In the genomic region with DNA sequence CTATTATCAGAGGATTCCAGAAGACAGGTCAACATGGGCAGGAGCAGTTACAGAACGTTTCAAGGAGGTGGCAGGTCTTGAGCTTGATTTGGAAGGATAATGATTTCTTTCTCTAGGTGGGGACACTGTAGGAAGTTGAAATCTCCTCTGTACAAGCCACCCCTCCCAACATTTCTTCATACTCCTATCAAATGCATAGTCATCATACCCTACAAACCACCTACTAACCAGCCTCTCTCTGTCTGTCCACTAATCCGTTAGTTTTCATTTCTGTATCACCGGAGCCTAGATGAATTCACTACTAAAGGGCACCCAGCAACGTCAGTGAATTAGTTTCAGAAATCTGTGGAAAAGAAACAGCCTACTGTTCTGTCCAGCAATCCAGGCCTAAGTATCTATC, we compare ENCODE assay signal across 1 cellular context.
TF ChIP-seq lines count a peak whose summit lies in the region.

No MANE protein-coding gene starts in this region.

TF ChIP-seq in WTC11, 78 proteins besides CTCF, POLR2A, EP300 and RAD21 (continued from another document):
- TF ChIP-seq, protein P1, sequence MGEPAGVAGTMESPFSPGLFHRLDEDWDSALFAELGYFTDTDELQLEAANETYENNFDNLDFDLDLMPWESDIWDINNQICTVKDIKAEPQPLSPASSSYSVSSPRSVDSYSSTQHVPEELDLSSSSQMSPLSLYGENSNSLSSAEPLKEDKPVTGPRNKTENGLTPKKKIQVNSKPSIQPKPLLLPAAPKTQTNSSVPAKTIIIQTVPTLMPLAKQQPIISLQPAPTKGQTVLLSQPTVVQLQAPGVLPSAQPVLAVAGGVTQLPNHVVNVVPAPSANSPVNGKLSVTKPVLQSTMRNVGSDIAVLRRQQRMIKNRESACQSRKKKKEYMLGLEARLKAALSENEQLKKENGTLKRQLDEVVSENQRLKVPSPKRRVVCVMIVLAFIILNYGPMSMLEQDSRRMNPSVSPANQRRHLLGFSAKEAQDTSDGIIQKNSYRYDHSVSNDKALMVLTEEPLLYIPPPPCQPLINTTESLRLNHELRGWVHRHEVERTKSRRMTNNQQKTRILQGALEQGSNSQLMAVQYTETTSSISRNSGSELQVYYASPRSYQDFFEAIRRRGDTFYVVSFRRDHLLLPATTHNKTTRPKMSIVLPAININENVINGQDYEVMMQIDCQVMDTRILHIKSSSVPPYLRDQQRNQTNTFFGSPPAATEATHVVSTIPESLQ (CRISPR knock-in tag; IDR thresholded peaks at IDR 0.05) = no peak
- TF ChIP-seq ZNF138 (CRISPR knock-in tag; conservative IDR thresholded peaks at IDR 0.05) (no peak), GABPB1 (CRISPR knock-in tag; IDR thresholded peaks at IDR 0.05) (no peak)
- TF ChIP-seq, protein P2, sequence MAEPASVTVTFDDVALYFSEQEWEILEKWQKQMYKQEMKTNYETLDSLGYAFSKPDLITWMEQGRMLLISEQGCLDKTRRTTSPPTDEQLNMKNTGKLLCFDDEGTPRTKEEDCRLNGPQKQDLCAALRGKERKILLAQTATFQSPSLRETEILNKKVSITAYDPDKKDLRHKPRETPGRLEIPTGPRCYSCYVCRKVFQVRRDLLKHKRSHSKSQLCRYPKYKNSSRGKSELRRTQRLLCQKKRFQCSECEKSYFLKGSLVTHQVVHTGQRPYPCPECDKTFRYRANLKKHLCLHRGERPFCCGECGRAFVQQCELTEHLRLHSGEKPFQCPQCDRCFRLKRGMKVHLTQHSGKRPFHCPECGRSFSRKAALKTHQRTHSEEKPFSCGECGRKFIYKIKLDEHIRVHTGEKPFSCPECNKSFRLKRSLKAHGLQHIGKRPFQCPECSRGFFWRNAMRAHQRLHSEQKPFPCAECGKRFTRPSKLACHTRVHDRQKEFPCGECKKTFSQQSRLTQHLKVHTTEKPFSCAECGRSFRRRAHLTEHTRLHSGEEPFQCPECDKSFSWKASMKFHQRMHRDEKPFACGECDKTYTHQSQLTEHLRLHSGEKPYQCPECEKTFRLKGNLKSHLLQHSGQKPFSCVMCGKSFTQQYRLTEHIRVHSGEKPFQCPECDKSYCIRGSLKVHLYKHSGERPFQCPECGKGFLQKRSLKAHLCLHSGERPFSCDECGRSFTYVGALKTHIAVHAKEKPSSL (CRISPR knock-in tag; conservative IDR thresholded peaks at IDR 0.05) = no peak
- TF ChIP-seq, protein P3, sequence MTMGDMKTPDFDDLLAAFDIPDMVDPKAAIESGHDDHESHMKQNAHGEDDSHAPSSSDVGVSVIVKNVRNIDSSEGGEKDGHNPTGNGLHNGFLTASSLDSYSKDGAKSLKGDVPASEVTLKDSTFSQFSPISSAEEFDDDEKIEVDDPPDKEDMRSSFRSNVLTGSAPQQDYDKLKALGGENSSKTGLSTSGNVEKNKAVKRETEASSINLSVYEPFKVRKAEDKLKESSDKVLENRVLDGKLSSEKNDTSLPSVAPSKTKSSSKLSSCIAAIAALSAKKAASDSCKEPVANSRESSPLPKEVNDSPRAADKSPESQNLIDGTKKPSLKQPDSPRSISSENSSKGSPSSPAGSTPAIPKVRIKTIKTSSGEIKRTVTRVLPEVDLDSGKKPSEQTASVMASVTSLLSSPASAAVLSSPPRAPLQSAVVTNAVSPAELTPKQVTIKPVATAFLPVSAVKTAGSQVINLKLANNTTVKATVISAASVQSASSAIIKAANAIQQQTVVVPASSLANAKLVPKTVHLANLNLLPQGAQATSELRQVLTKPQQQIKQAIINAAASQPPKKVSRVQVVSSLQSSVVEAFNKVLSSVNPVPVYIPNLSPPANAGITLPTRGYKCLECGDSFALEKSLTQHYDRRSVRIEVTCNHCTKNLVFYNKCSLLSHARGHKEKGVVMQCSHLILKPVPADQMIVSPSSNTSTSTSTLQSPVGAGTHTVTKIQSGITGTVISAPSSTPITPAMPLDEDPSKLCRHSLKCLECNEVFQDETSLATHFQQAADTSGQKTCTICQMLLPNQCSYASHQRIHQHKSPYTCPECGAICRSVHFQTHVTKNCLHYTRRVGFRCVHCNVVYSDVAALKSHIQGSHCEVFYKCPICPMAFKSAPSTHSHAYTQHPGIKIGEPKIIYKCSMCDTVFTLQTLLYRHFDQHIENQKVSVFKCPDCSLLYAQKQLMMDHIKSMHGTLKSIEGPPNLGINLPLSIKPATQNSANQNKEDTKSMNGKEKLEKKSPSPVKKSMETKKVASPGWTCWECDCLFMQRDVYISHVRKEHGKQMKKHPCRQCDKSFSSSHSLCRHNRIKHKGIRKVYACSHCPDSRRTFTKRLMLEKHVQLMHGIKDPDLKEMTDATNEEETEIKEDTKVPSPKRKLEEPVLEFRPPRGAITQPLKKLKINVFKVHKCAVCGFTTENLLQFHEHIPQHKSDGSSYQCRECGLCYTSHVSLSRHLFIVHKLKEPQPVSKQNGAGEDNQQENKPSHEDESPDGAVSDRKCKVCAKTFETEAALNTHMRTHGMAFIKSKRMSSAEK (CRISPR knock-in tag; IDR thresholded peaks at IDR 0.05; ENCODE audit: borderline replicate concordance) = no peak
- TF ChIP-seq, protein P4, sequence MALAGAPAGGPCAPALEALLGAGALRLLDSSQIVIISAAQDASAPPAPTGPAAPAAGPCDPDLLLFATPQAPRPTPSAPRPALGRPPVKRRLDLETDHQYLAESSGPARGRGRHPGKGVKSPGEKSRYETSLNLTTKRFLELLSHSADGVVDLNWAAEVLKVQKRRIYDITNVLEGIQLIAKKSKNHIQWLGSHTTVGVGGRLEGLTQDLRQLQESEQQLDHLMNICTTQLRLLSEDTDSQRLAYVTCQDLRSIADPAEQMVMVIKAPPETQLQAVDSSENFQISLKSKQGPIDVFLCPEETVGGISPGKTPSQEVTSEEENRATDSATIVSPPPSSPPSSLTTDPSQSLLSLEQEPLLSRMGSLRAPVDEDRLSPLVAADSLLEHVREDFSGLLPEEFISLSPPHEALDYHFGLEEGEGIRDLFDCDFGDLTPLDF (CRISPR knock-in tag; IDR thresholded peaks at IDR 0.05) = no peak
TF ChIP-seq in WTC11: peak in this region for 0.
